In the genomic region with DNA sequence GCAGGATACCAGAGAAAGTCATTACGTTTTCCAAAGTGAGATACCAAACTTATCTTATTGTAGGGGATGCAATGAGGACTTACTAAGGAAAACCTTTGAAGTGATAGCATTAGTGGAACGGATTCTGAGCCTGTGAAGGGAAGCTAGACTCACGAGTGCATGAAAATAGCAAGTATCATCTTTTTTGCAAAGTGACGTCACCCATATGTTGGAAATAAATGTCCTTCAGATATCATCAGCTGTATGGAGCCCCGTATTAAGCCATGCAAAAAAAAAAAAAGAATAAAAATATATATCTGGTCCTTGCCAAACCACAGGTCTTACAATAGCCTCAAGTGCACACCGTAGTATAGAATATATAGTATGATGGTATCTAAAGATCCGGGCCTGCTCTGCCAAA, we compare ENCODE assay signal across 2 cellular contexts.
TF ChIP-seq lines count a peak whose summit lies in the region.

No MANE protein-coding gene starts in this region.

TF ChIP-seq in HepG2, 621 proteins besides CTCF, POLR2A, EP300 and RAD21:
- TF ChIP-seq REPIN1 (CRISPR knock-in tag; IDR thresholded peaks at IDR 0.05; ENCODE audit: borderline replicate concordance, low read depth), result no peak
- TF ChIP-seq ATF7 (IDR thresholded peaks at IDR 0.05), result peak; percentile 83
- TF ChIP-seq ATF7 (CRISPR knock-in tag; IDR thresholded peaks at IDR 0.05), result no peak
- TF ChIP-seq CREB1 (IDR thresholded peaks at IDR 0.05), result peak; percentile 84
- no peak for TF ChIP-seq CREB1 (CRISPR knock-in tag; IDR thresholded peaks at IDR 0.05)

TF ChIP-seq in GM12878, 131 proteins besides CTCF, POLR2A, EP300 and RAD21:
- TF ChIP-seq TBL1XR1 (IDR thresholded peaks at IDR 0.05; ENCODE audit: low read depth, low read length) (no peak), BCL11A (IDR thresholded peaks at IDR 0.05; ENCODE audit: low read depth, low read length) (no peak), CREM (IDR thresholded peaks at IDR 0.05; ENCODE audit: low read depth) (no peak), TCF12 (IDR thresholded peaks at IDR 0.05; ENCODE audit: low read depth, low read length) (no peak), GABPA (IDR thresholded peaks at IDR 0.05; ENCODE audit: low read depth) (no peak)
